1 cellular context compared by ENCODE assay signal in genomic region chr17:5022171-5022711, GRCh38.
TF ChIP-seq lines count a peak whose summit lies in the region.

No MANE protein-coding gene starts in this region.

TF ChIP-seq in HepG2, 621 proteins besides CTCF, POLR2A, EP300 and RAD21:
- TF ChIP-seq AGO2 (optimal IDR thresholded peaks at IDR 0.05; ENCODE audit: low read depth, low read length) (peak; percentile 74), NFE2L1 (CRISPR knock-in tag; IDR thresholded peaks at IDR 0.05; ENCODE audit: borderline replicate concordance) (no peak), RARG (CRISPR knock-in tag; IDR thresholded peaks at IDR 0.05; ENCODE audit: low read depth) (no peak), ZNF558 (CRISPR knock-in tag; IDR thresholded peaks at IDR 0.05; ENCODE audit: borderline replicate concordance) (no peak), RBFOX2 (IDR thresholded peaks at IDR 0.05; ENCODE audit: low read depth, low read length) (peak; percentile 60), ZNF468 (CRISPR knock-in tag; IDR thresholded peaks at IDR 0.05) (no peak), ZNF724P (CRISPR knock-in tag; IDR thresholded peaks at IDR 0.05; ENCODE audit: borderline replicate concordance) (no peak), ZNF101 (CRISPR knock-in tag; IDR thresholded peaks at IDR 0.05; ENCODE audit: borderline replicate concordance, low read depth) (no peak), MEIS1 (CRISPR knock-in tag; IDR thresholded peaks at IDR 0.05; ENCODE audit: borderline replicate concordance) (no peak), ETV5 (CRISPR knock-in tag; IDR thresholded peaks at IDR 0.05; ENCODE audit: borderline replicate concordance) (no peak), SRSF4 (IDR thresholded peaks at IDR 0.05; ENCODE audit: low read depth, low read length, poor library complexity, severe bottlenecking) (no peak), MYC (CRISPR knock-in tag; IDR thresholded peaks at IDR 0.05; ENCODE audit: borderline replicate concordance) (no peak), ZKSCAN8 (CRISPR knock-in tag; IDR thresholded peaks at IDR 0.05; ENCODE audit: borderline replicate concordance) (no peak)
TF ChIP-seq in HepG2: peak in this region for 2.
